Comparison of ENCODE assay signal across 7 cellular contexts in genomic region chr4:77074961-77075855, GRCh38. TPM values are rescaled to one million over a fixed set of nuclear protein-coding genes. Genes with fewer than 3 reads are reported as not detected.
DNase-seq lines count a peak whose midpoint lies in the region; ATAC-seq, FAIRE-seq and TF ChIP-seq lines count a peak whose summit lies in the region.

No MANE protein-coding gene starts in this region.

- 2% methylated on average over 19 of the region's 90 CpGs; no CpG with 5 or more reads in 1 of the 2 experiments for WGBS in H1 (ENCODE audit: extremely low coverage in 1 of 2, insufficient coverage in 1 of 2, insufficient read length in 1 of 2, insufficient replicate concordance in 2 of 2, low coverage in 1 of 2, low lambda C conversion rate in 2 of 2, missing lambda C conversion rate in 1 of 2), 2 experiments

- no peak overlapping the region for H2AFZ ChIP-seq in H1 (ENCODE audit: low read length)

- H3K27me3 Mint-ChIP-seq in mesothelial cell of epicardium (ENCODE audit: low read depth): no peaks in the 10 kb centered on the region

- H3K79me2 ChIP-seq in H1 (ENCODE audit: control insufficient read depth in 1 of 2, insufficient read depth in 2 of 2, low read length in 2 of 2): peaks cover 22 to 49% of the 10 kb centered on the region in 2 experiments

- no peak for TF ChIP-seq CTCF in H1 (IDR thresholded peaks at IDR 0.05; ENCODE audit: control extremely low read depth in 1 of 3, insufficient read depth in 1 of 3, low read depth in 1 of 3, low read length in 3 of 3)
- no peak for TF ChIP-seq CTCF in mesothelial cell of epicardium (IDR thresholded peaks at IDR 0.05; ENCODE audit: unreplicated experiment)

- H4K20me1 ChIP-seq in H1 (replicated peaks in 1 of 2; ENCODE audit: control insufficient read depth in 1 of 2, insufficient read depth in 2 of 2, low read length in 2 of 2): peaks cover 20 to 29% of the 10 kb centered on the region in 2 experiments

- no peak overlapping the region for H2BK120ac ChIP-seq in H1 (replicated peaks; ENCODE audit: low read depth, low read length)

- H2AK5ac ChIP-seq in H1 (ENCODE audit: low read depth, low read length): no peak overlapping the region

- H3K14ac ChIP-seq in H1 (ENCODE audit: insufficient read length): no peak overlapping the region

- peaks cover 33% of the 10 kb centered on the region for H3K4me1 Mint-ChIP-seq in mesothelial cell of epicardium

- H4K8ac ChIP-seq in H1 (ENCODE audit: extremely low read depth, insufficient read depth, low read length): peak overlapping the region; percentile 22; the same call in 1 of the 2 replicates

- H3K18ac ChIP-seq in H1 (ENCODE audit: extremely low read depth, low read length): no peak overlapping the region

- H3K4me2 ChIP-seq in H1 (ENCODE audit: insufficient read depth in 1 of 2, low read depth in 2 of 2, low read length in 2 of 2): peak overlapping the region; percentile 81 to 93

- H3K4me3 ChIP-seq in H1 (ENCODE audit: extremely low read depth in 1 of 4, insufficient read depth in 2 of 4, low read depth in 3 of 4, low read length in 4 of 4): peak overlapping the region; percentile 79 to 96 (median 90)

- DNase-seq in NCI-H226 (peak; percentile 65), H1 (ENCODE audit: low read depth in 1 of 2, low spot score in 2 of 2) (peak; percentile 10 to 73), mesothelial cell of epicardium (ENCODE audit: low spot score in 2 of 2, unreplicated experiment in 2 of 2) (peak; percentile 44 to 61)
- DNase-seq in activated CD8-positive, alpha-beta memory T cell treated with anti-CD3 and anti-CD28 coated beads for 1 hour (ENCODE audit: extremely low read depth in 1 of 2, low read depth in 1 of 2): peak; percentile 55 to 64
- DNase-seq in stimulated activated CD8-positive, alpha-beta memory T cell treated with anti-CD3 and anti-CD28 coated beads, Interleukin-15, amount 100 ng/mL, for 48 hours (ENCODE audit: low read depth in 2 of 2): peak; percentile 71 to 77

- peak overlapping the region; percentile 76 to 100 (median 90) for H3K9ac ChIP-seq in H1 (replicated peaks in 1 of 4; ENCODE audit: extremely low read depth in 1 of 4, low read depth in 3 of 4, low read length in 3 of 4)

- TF ChIP-seq RAD21 in H1 (IDR thresholded peaks at IDR 0.05 in 1 of 2, conservative IDR thresholded peaks at IDR 0.05 in 1 of 2; ENCODE audit: low read depth in 2 of 2, low read length in 2 of 2): no peak

- peaks cover 6% of the 10 kb centered on the region for H3K23me2 ChIP-seq in H1 (ENCODE audit: low read depth, low read length)

- H3K23ac ChIP-seq in H1 (ENCODE audit: insufficient read length): no peak overlapping the region

- H3K9me3 Mint-ChIP-seq in mesothelial cell of epicardium: no peaks in the 10 kb centered on the region

- peak overlapping the region; percentile 100 for H3K27ac Mint-ChIP-seq in mesothelial cell of epicardium

- peak overlapping the region; percentile 29 for H4K5ac ChIP-seq in H1 (ENCODE audit: insufficient read length, low read depth, low read length)

- H3K56ac ChIP-seq in H1 (replicated peaks; ENCODE audit: insufficient read length, low read depth, low read length): no peak overlapping the region

- no peaks in the 10 kb centered on the region for H3K27me3 ChIP-seq in H1 (replicated peaks in 1 of 4; ENCODE audit: control insufficient read depth in 3 of 4, extremely low read depth in 1 of 4, insufficient read depth in 3 of 4, low read length in 3 of 4)

- no peak for TF ChIP-seq EP300 in H1 (IDR thresholded peaks at IDR 0.05; ENCODE audit: borderline replicate concordance in 1 of 2, low read depth in 2 of 2, low read length in 2 of 2)

- H3K79me1 ChIP-seq in H1 (ENCODE audit: low read depth, low read length): no peaks in the 10 kb centered on the region; the same call in 1 of the 2 replicates

- CTCF ChIA-PET in H1 (lab: Charles Lee; ENCODE audit: partially characterized antibody): interaction anchor here (2.4 kb wide), 1 partner anchor 17 kb away, joined by 6 read pairs; no protein-coding TSS in a partner anchor

- FAIRE-seq in H1 (lab: Jason Lieb, UNC): no peak

- POLR2A ChIA-PET in H1 (lab: Charles Lee; ENCODE audit: partially characterized antibody): interaction anchor here (1.0 to 5.2 kb wide), 4 partner anchors 8 to 81 kb away, joined by 3 to 39 read pairs (median 4); partner anchors contain the start of gene CCNG2

- no peak overlapping the region for H3K4ac ChIP-seq in H1 (replicated peaks; ENCODE audit: insufficient read length, low read depth, low read length)

- no peaks in the 10 kb centered on the region for H3K36me3 Mint-ChIP-seq in mesothelial cell of epicardium

- peak overlapping the region; percentile 99 for H3K4me3 Mint-ChIP-seq in mesothelial cell of epicardium

- TF ChIP-seq POLR2A in GM18505 (IDR thresholded peaks at IDR 0.05; ENCODE audit: borderline replicate concordance, extremely low read depth, insufficient read depth, insufficient read length) (no peak), H1 (IDR thresholded peaks at IDR 0.05; ENCODE audit: control extremely low read depth in 1 of 2, low read depth in 2 of 2, low read length in 2 of 2) (no peak)

- H3K4me1 ChIP-seq in H1 (replicated peaks in 1 of 4; ENCODE audit: control insufficient read depth in 3 of 4, insufficient read depth in 4 of 4, low read length in 3 of 4): peaks cover 0 to 7% (median 3%) of the 10 kb centered on the region in 4 experiments; a peak in 3 of 7 replicates

- no peaks in the 10 kb centered on the region for H3K36me3 ChIP-seq in H1 (ENCODE audit: control insufficient read depth in 2 of 4, insufficient read depth in 4 of 4, low read length in 3 of 4)

- no peak overlapping the region for H2BK15ac ChIP-seq in H1 (ENCODE audit: low read length)

- H4K91ac ChIP-seq in H1 (replicated peaks; ENCODE audit: insufficient read length, low read length): no peak overlapping the region

- H3K9me3 ChIP-seq in H1 (ENCODE audit: insufficient read depth in 2 of 2, low read depth in 1 of 2, low read length in 1 of 2): no peaks in the 10 kb centered on the region

- peak; percentile 56 for ATAC-seq in GM18505 (IDR thresholded peaks at IDR 0.05; ENCODE audit: unreplicated experiment)
- ATAC-seq in HG02763 (IDR thresholded peaks at IDR 0.05; ENCODE audit: unreplicated experiment): peak; percentile 48

- H2BK5ac ChIP-seq in H1 (ENCODE audit: low read depth, low read length): no peak overlapping the region; the same call in 1 of the 2 replicates

- peak overlapping the region; percentile 100 for H3K27ac ChIP-seq in H1 (ENCODE audit: low read depth, low read length)

- no peak overlapping the region for H2BK12ac ChIP-seq in H1 (ENCODE audit: low read depth, low read length)

- H2BK20ac ChIP-seq in H1 (ENCODE audit: low read length): no peak overlapping the region

TF ChIP-seq in H1, 55 proteins besides CTCF, POLR2A, EP300 and RAD21 (continues in another document):
- no peak for TF ChIP-seq CHD2 (IDR thresholded peaks at IDR 0.05; ENCODE audit: low read length)
- TF ChIP-seq CEBPB (IDR thresholded peaks at IDR 0.05; ENCODE audit: low read depth, low read length): no peak
- TF ChIP-seq MAFK (IDR thresholded peaks at IDR 0.05; ENCODE audit: low read depth, low read length): no peak
- TF ChIP-seq EGR1 (IDR thresholded peaks at IDR 0.05; ENCODE audit: borderline replicate concordance, low read depth, low read length): no peak
- no peak for TF ChIP-seq CTBP2 (IDR thresholded peaks at IDR 0.05; ENCODE audit: borderline replicate concordance, insufficient read depth, insufficient read length, low read length)
- TF ChIP-seq ASH2L (IDR thresholded peaks at IDR 0.05; ENCODE audit: low read length): no peak
- no peak for TF ChIP-seq ATF3 (IDR thresholded peaks at IDR 0.05; ENCODE audit: insufficient read depth, low read depth, low read length)
- TF ChIP-seq JUND (IDR thresholded peaks at IDR 0.05; ENCODE audit: low read length): no peak
- 0 out of 2 replicates have a peak, but pooled peaks have one; percentile 69 for TF ChIP-seq PHF8 (conservative IDR thresholded peaks at IDR 0.05; ENCODE audit: low read depth, low read length)
- TF ChIP-seq CHD1 (IDR thresholded peaks at IDR 0.05; ENCODE audit: low read depth, low read length): no peak
- TF ChIP-seq YY1 (IDR thresholded peaks at IDR 0.05; ENCODE audit: low read depth, low read length): no peak
- TF ChIP-seq RNF2 (IDR thresholded peaks at IDR 0.05; ENCODE audit: borderline replicate concordance, low read depth, low read length, missing control alignments, poor library complexity, severe bottlenecking): no peak
- TF ChIP-seq BRCA1 (IDR thresholded peaks at IDR 0.05; ENCODE audit: low read depth, low read length): no peak
- TF ChIP-seq GABPA (IDR thresholded peaks at IDR 0.05; ENCODE audit: borderline replicate concordance, insufficient read depth, low read length): no peak
- TF ChIP-seq SUZ12 (IDR thresholded peaks at IDR 0.05; ENCODE audit: low read length): no peak
- TF ChIP-seq SP1 (IDR thresholded peaks at IDR 0.05; ENCODE audit: low read depth, low read length): no peak
- no peak for TF ChIP-seq SIRT6 (IDR thresholded peaks at IDR 0.05; ENCODE audit: low read length)
- peak in 1 of 2 experiments; percentile 10; a peak in 2 of 4 replicates for TF ChIP-seq SIN3A (conservative IDR thresholded peaks at IDR 0.05 in 1 of 2, IDR thresholded peaks at IDR 0.05 in 1 of 2; ENCODE audit: low read depth in 1 of 2, low read length in 2 of 2)
- no peak for TF ChIP-seq USF2 (IDR thresholded peaks at IDR 0.05; ENCODE audit: low read length)

RNA-seq across cellular contexts. Expression of gene CCNI, which starts 0.6 kb away (rescaled TPM):
- total RNA-seq in H1 (2021; fragmentation: NEBNext Ultra II Directional; extraction: Animal tissue kit (Norgen Biotek cat#: 25700)): 223 and 234 TPM in 2 replicates
- 64.8 and 97.8 TPM in 2 replicates for polyA plus RNA-seq in H1 (2011; rRNA removed)
- polyA plus RNA-seq in H1 (2011; cell fraction: cytosol; rRNA removed): 81.2 TPM
- 37.7 TPM for polyA plus RNA-seq in H1 (2011; cell fraction: nucleus; rRNA removed)
- 164 to 315 TPM (median 178 TPM) in 4 replicates for polyA plus RNA-seq in H1 (2012, experiment 1 of 2)
- 92.4 TPM for polyA plus RNA-seq in H1 (2012, experiment 2 of 2)
- polyA plus RNA-seq in H1 (2013, experiment 1 of 2): 165 TPM
- 165 TPM for polyA plus RNA-seq in H1 (2013, experiment 2 of 2)
- 348 and 404 TPM in 2 replicates for polyA minus RNA-seq in H1 (2011; rRNA and poly(A)+ RNA removed)
- 156 TPM for polyA minus RNA-seq in H1 (2011; cell fraction: cytosol; rRNA and poly(A)+ RNA removed)
- 113 TPM for polyA minus RNA-seq in H1 (2011; cell fraction: nucleus; rRNA and poly(A)+ RNA removed)
- total RNA-seq in mesothelial cell of epicardium: 242 to 254 TPM (median 245 TPM) in 3 replicates

Comparison
In these comparisons a context has a peak if more than half of its experiments do, and no peak if none do; other contexts are left out.
1. Peak in every context shown above with its lines: DNase-seq, ATAC-seq, H3K4me3 ChIP-seq and H3K27ac ChIP-seq.